ENCODE assay signal across 11 cellular contexts in the genomic region with DNA sequence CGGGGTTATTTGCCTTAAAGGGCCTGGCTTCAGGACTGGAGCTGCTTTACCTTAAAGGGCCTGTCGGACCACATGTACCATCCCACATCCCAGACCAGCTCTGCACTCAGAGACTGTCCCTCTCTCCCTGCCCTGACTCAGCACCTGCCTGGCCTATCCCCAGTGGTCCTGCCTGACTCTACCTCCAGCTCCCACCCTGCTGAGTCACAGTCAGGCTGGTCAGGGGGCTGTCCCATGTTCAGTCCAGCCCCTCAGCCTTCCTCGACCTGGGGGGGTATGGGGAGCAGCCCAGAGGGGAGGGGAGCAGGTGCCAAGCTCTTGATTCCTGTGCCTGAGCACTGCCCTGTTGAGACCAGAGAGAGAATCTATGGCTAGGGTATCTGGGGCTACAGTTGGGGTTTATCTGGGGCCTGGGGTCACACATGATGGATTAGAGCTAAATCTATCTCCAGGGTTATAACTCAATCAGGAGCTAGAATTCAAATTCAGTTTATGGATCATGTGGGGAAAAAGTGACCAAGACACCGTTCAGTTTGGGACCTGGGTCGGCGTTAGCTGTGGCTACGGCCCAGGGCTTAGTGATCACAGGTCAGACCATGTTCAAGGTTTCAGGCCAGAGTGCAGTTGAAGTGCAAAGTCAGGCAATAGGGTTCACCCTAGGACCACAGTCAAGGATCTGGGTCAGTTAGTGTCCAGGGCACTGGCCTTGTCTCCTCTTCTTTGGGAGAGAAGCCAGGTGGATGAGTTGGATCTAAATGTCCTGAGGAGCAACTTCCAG. TPM values are rescaled to one million over a fixed set of nuclear protein-coding genes. Genes with fewer than 3 reads are reported as not detected.
DNase-seq lines count a peak whose midpoint lies in the region; ATAC-seq and TF ChIP-seq lines count a peak whose summit lies in the region.
"Had no signal": no experiment of that assay in that cellular context is flagged by ENCODE, and none has a peak within 500 bp of the region (broad histone marks: within the 10 kb centered on the region; RNA-seq: fewer than 3 reads in every experiment).

No MANE protein-coding gene starts in this region.

- DNase-seq in GM23338 (ENCODE audit: low spot score) (no peak), RWPE1 (ENCODE audit: low spot score) (no peak), hepatocyte (ENCODE audit: low spot score) (no peak), RKO (ENCODE audit: low spot score) (no peak)
- DNase-seq: activated CD8-positive, alpha-beta memory T cell treated with anti-CD3 and anti-CD28 coated beads for 24 hours; NCI-H1417 treated with DMSO at 0.1 percent for 48 hours had no signal

- no peaks in the 10 kb centered on the region for H3F3A ChIP-seq in GM23338 (replicated peaks; ENCODE audit: low read depth)

- H3K27me3 Mint-ChIP-seq in GM23338 (ENCODE audit: insufficient read depth, low read depth, poor library complexity), result peaks cover 11% of the 10 kb centered on the region
- H3K27me3 Mint-ChIP-seq: activated naive CD8-positive, alpha-beta T cell had no signal

- H3K4me1 ChIP-seq in GM23338 (ENCODE audit: insufficient read depth) (no peaks in the 10 kb centered on the region; the same call in 1 of the 2 replicates), hepatocyte (ENCODE audit: insufficient read depth) (peaks cover 34% of the 10 kb centered on the region), skeletal muscle satellite cell (ENCODE audit: control insufficient read depth, insufficient read depth, low read length) (peaks cover 20% of the 10 kb centered on the region)

- H3K9me3 ChIP-seq in hepatocyte (ENCODE audit: low read depth), result no peaks in the 10 kb centered on the region
- H3K9me3 ChIP-seq in skeletal muscle satellite cell (replicated peaks; ENCODE audit: low read length), result no peaks in the 10 kb centered on the region

- CTCF ChIA-PET in RWPE1 (lab: Yijun Ruan, JAX), result interaction anchor here (0.5 to 1.9 kb wide), 3 partner anchors 8 to 44 kb away, joined by 3 to 10 read pairs (median 3); no protein-coding TSS in a partner anchor

- H3K27ac ChIP-seq in GM23338 (ENCODE audit: low read depth), result no peak overlapping the region
- peak overlapping the region; percentile 94 for H3K27ac ChIP-seq in RWPE1
- H3K27ac ChIP-seq in hepatocyte, result peak overlapping the region; percentile 89

- H3K4me2 ChIP-seq in GM23338 (no peak overlapping the region), hepatocyte (peak overlapping the region; percentile 5), skeletal muscle satellite cell (ENCODE audit: low read length) (peak overlapping the region; percentile 42)

- POLR2A ChIA-PET in RWPE1 (lab: Yijun Ruan, JAX; ENCODE audit: low non-redundant PET), result interaction anchor here (1.4 to 3.6 kb wide), 4 partner anchors 9 to 14 kb away, joined by 4 to 24 read pairs (median 6); partner anchors contain the start of gene TRIB3

- peaks cover 20% of the 10 kb centered on the region for H3K4me1 Mint-ChIP-seq in GM23338

- no peak for ATAC-seq in GM23338
- ATAC-seq in GM21717 (IDR thresholded peaks at IDR 0.05; ENCODE audit: unreplicated experiment), result no peak
- ATAC-seq in GM21529 (IDR thresholded peaks at IDR 0.05; ENCODE audit: unreplicated experiment), result no peak
- ATAC-seq in GM21423 (IDR thresholded peaks at IDR 0.05; ENCODE audit: unreplicated experiment), result no peak

- H3K9me3 Mint-ChIP-seq in GM23338, result no peaks in the 10 kb centered on the region; the same call in 2 of the 3 replicates

- H4K20me1 ChIP-seq in GM23338 (replicated peaks; ENCODE audit: insufficient read depth), result no peaks in the 10 kb centered on the region
- no peaks in the 10 kb centered on the region for H4K20me1 ChIP-seq in hepatocyte (ENCODE audit: insufficient read depth, poor library complexity, severe bottlenecking)

- H2AFZ ChIP-seq in GM23338 (peak overlapping the region; percentile 96), hepatocyte (no peak overlapping the region)

- H3K4me3 ChIP-seq in GM23338 (no peak overlapping the region), hepatocyte (no peak overlapping the region), skeletal muscle satellite cell (ENCODE audit: low read length) (no peak overlapping the region)

- H3K27me3 ChIP-seq in GM23338 (ENCODE audit: insufficient read depth), result no peaks in the 10 kb centered on the region
- H3K27me3 ChIP-seq in hepatocyte, result no peaks in the 10 kb centered on the region
- no peaks in the 10 kb centered on the region for H3K27me3 ChIP-seq in skeletal muscle satellite cell (ENCODE audit: control insufficient read depth, insufficient read depth, low read length)

- peak overlapping the region; percentile 63; the same call in 1 of the 2 replicates for H3K27ac Mint-ChIP-seq in GM23338
- H3K27ac Mint-ChIP-seq: activated naive CD8-positive, alpha-beta T cell had no signal

- no peak overlapping the region for H3K9ac ChIP-seq in skeletal muscle satellite cell (ENCODE audit: low read depth, low read length)

- H3K36me3 Mint-ChIP-seq in GM23338 (ENCODE audit: low read depth), result no peaks in the 10 kb centered on the region
- H3K36me3 Mint-ChIP-seq: activated naive CD8-positive, alpha-beta T cell had no signal

- H3K9me2 ChIP-seq in GM23338 (ENCODE audit: insufficient read depth), result no peaks in the 10 kb centered on the region
- no peaks in the 10 kb centered on the region for H3K9me2 ChIP-seq in hepatocyte (replicated peaks; ENCODE audit: insufficient read depth)

- WGBS in hepatocyte (ENCODE audit: low lambda C conversion rate, missing lambda C conversion rate), result 82% methylated on average over 7 of the region's 7 CpGs

- TF ChIP-seq CTCF in GM23338 (conservative IDR thresholded peaks at IDR 0.05; ENCODE audit: low read depth in 2 of 2), result no peak
- no peak for TF ChIP-seq CTCF in RWPE1 (conservative IDR thresholded peaks at IDR 0.05; ENCODE audit: low read depth)
- no peak for TF ChIP-seq CTCF in hepatocyte (IDR thresholded peaks at IDR 0.05; ENCODE audit: poor library complexity)

- H3K36me3 ChIP-seq in GM23338 (ENCODE audit: insufficient read depth) (no peaks in the 10 kb centered on the region), hepatocyte (replicated peaks; ENCODE audit: insufficient read depth, low read depth) (no peaks in the 10 kb centered on the region), skeletal muscle satellite cell (ENCODE audit: insufficient read depth, low read length) (no peaks in the 10 kb centered on the region)

- H3K79me2 ChIP-seq in GM23338 (replicated peaks; ENCODE audit: insufficient read depth), result no peaks in the 10 kb centered on the region
- no peaks in the 10 kb centered on the region for H3K79me2 ChIP-seq in hepatocyte

- no peak overlapping the region for H3K4me3 Mint-ChIP-seq in GM23338
- H3K4me3 Mint-ChIP-seq: activated naive CD8-positive, alpha-beta T cell had no signal

TF ChIP-seq in GM23338, 12 proteins besides CTCF, POLR2A, EP300 and RAD21:
- TF ChIP-seq, protein P1, sequence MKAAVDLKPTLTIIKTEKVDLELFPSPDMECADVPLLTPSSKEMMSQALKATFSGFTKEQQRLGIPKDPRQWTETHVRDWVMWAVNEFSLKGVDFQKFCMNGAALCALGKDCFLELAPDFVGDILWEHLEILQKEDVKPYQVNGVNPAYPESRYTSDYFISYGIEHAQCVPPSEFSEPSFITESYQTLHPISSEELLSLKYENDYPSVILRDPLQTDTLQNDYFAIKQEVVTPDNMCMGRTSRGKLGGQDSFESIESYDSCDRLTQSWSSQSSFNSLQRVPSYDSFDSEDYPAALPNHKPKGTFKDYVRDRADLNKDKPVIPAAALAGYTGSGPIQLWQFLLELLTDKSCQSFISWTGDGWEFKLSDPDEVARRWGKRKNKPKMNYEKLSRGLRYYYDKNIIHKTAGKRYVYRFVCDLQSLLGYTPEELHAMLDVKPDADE (IDR thresholded peaks at IDR 0.05), result no peak
- no peak for TF ChIP-seq CREB1 (CRISPR knock-in tag; IDR thresholded peaks at IDR 0.05; ENCODE audit: low read depth)
- no peak for TF ChIP-seq ZNF114 (CRISPR knock-in tag; IDR thresholded peaks at IDR 0.05)

RNA-seq across cellular contexts. Expression of gene TRIB3, which starts 9.4 kb away (rescaled TPM):
- 13.7 and 21.0 TPM in 2 replicates for total RNA-seq in GM23338 (2014; rRNA removed; shearing (Covaris generic))
- polyA plus RNA-seq in GM23338 (2016; fragmentation: Nextera tagmentation; extraction: Ambion mirVana) (5.8 and 6.9 TPM in 2 replicates), hepatocyte (43.7 and 45.9 TPM in 2 replicates)
- total RNA-seq in hepatocyte, result 39.2 and 47.5 TPM in 2 replicates
- 23.8 and 58.3 TPM in 2 replicates for total RNA-seq in skeletal muscle satellite cell (2012; rRNA removed)

RNA-seq across cellular contexts. Expression of gene NRSN2, which starts 24.3 kb away (rescaled TPM):
- 14.4 and 19.8 TPM in 2 replicates for total RNA-seq in GM23338 (2014; rRNA removed; shearing (Covaris generic))
- polyA plus RNA-seq in GM23338 (2016; fragmentation: Nextera tagmentation; extraction: Ambion mirVana) (17.9 and 23.2 TPM in 2 replicates), hepatocyte (65.3 and 68.1 TPM in 2 replicates)
- total RNA-seq in hepatocyte, result 29.8 and 32.0 TPM in 2 replicates
- total RNA-seq in skeletal muscle satellite cell (2012; rRNA removed), result 18.0 and 28.8 TPM in 2 replicates

RNA-seq across cellular contexts. Expression of gene RBCK1, which starts 36.9 kb away (rescaled TPM):
- 56.8 and 65.3 TPM in 2 replicates for total RNA-seq in GM23338 (2014; rRNA removed; shearing (Covaris generic))
- polyA plus RNA-seq in GM23338 (2016; fragmentation: Nextera tagmentation; extraction: Ambion mirVana), result 46.5 and 52.6 TPM in 2 replicates
- 56.8 and 76.4 TPM in 2 replicates for total RNA-seq in hepatocyte
- polyA plus RNA-seq in hepatocyte, result 80.8 and 90.1 TPM in 2 replicates
- total RNA-seq in skeletal muscle satellite cell (2012; rRNA removed), result 58.5 and 61.3 TPM in 2 replicates

RNA-seq across cellular contexts. Expression of gene SOX12, which starts 45.8 kb away (rescaled TPM):
- total RNA-seq in GM23338 (2014; rRNA removed; shearing (Covaris generic)), result 29.0 and 32.0 TPM in 2 replicates
- 14.1 and 16.1 TPM in 2 replicates for polyA plus RNA-seq in GM23338 (2016; fragmentation: Nextera tagmentation; extraction: Ambion mirVana)
- total RNA-seq in hepatocyte, result 6.3 and 6.9 TPM in 2 replicates
- polyA plus RNA-seq in hepatocyte, result 15.4 and 16.2 TPM in 2 replicates
- total RNA-seq in skeletal muscle satellite cell (2012; rRNA removed), result 3.3 and 4.2 TPM in 2 replicates
